Comparison of ENCODE assay signal across 12 cellular contexts in the genomic region with DNA sequence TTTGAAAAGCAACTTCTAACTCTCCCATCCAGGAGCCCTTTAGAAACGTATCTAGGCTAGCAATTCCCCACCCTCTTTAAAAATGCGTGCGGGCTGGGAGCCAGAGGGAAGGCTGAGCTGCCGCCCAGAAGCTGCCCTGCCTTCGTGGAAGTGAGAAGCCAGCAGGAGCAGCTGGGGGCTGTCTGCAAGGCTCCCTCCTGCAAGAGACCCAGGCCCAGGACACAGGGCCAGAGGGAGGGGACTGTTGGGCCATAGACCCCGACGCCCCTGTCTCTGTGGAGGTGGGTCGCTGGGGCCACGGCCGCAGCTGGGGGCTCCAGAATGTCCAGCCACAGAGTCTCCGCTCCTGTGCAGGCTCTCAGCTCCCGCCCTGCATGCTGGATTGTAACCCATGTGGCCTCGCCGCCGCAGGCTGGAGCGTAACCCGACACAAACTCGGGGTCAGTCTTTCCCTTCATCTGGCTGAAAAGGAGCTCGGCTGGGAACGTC. TPM values are rescaled to one million over a fixed set of nuclear protein-coding genes. Genes with fewer than 3 reads are reported as not detected.
DNase-seq lines count a peak whose midpoint lies in the region; ATAC-seq, FAIRE-seq and TF ChIP-seq lines count a peak whose summit lies in the region.
"Had no signal": no experiment of that assay in that cellular context is flagged by ENCODE, and none has a peak within 500 bp of the region (broad histone marks: within the 10 kb centered on the region; RNA-seq: fewer than 3 reads in every experiment).

No MANE protein-coding gene starts in this region.

- DNase-seq in AG10803 (ENCODE audit: low read depth) (peak; percentile 72), astrocyte of the spinal cord (ENCODE audit: low read depth, low spot score) (peak; percentile 62), right cardiac atrium (peak; percentile 74 to 89 (median 87)), retina (peak; percentile 57), erythroblast (lab: John Stamatoyannopoulos, UW) (no peak), UCSD-AML1 (lab: John Stamatoyannopoulos, UW; ENCODE audit: unreplicated experiment) (no peak), GM19240 (ENCODE audit: insufficient read length, low spot score) (no peak), small intestine (no peak)
- DNase-seq: KG1; mammary epithelial cell; NCI-H69; stimulated activated CD4-positive, alpha-beta T cell treated with anti-CD3 and anti-CD28 coated beads, Interleukin-2, amount 100 ng/mL, for 48 hours had no signal

- H3K36me3 ChIP-seq in small intestine (ENCODE audit: control insufficient read depth in 2 of 2, insufficient read depth in 2 of 2, low read length in 2 of 2): no peaks in the 10 kb centered on the region

- peak; percentile 70 to 71 for ATAC-seq in right cardiac atrium

- H3K27me3 ChIP-seq in right cardiac atrium (ENCODE audit: control insufficient read depth, insufficient read depth) (no peaks in the 10 kb centered on the region), small intestine (ENCODE audit: control insufficient read depth in 2 of 2, insufficient read depth in 2 of 2, low read length in 2 of 2) (peaks cover 0 to 2% of the 10 kb centered on the region in 2 donors)

- TF ChIP-seq POLR2A in erythroblast (IDR thresholded peaks at IDR 0.05; ENCODE audit: low read length): no peak

- FAIRE-seq in small intestine (lab: Jason Lieb, UNC): no peak

- 36% methylated on average over 20 of the region's 20 CpGs for WGBS in right cardiac atrium
- 44 to 55% (median 47%) methylated on average over 20 of the region's 20 CpGs for WGBS in small intestine, 3 donors

- intact Hi-C loops in right cardiac atrium (cut with DNase I): no loop called here

- no peak for TF ChIP-seq CTCF in AG10803 (conservative IDR thresholded peaks at IDR 0.05; ENCODE audit: low read length)
- TF ChIP-seq CTCF in astrocyte of the spinal cord (IDR thresholded peaks at IDR 0.05; ENCODE audit: low read depth, low read length): no peak

- no peaks in the 10 kb centered on the region for H3K4me1 ChIP-seq in right cardiac atrium (ENCODE audit: control insufficient read depth, insufficient read depth, low read length)
- no peaks in the 10 kb centered on the region for H3K4me1 ChIP-seq in small intestine (ENCODE audit: control insufficient read depth in 2 of 2, insufficient read depth in 1 of 2, low read depth in 1 of 2, low read length in 1 of 2)

- H3K4me3 ChIP-seq in AG10803 (ENCODE audit: low read length): no peak overlapping the region; the same call in 1 of the 2 replicates
- no peak overlapping the region for H3K4me3 ChIP-seq in astrocyte of the spinal cord (ENCODE audit: low read depth, low read length)
- no peak overlapping the region for H3K4me3 ChIP-seq in right cardiac atrium (ENCODE audit: low read length)
- no peak overlapping the region for H3K4me3 ChIP-seq in small intestine (ENCODE audit: low read depth in 1 of 2, low read length in 2 of 2)

- H3K9me3 ChIP-seq in right cardiac atrium (ENCODE audit: control insufficient read depth, low read length) (no peaks in the 10 kb centered on the region), small intestine (ENCODE audit: control insufficient read depth, low read depth) (no peaks in the 10 kb centered on the region)

- in situ Hi-C loops in astrocyte of the spinal cord (cut with HindIII; ENCODE audit: low sequenced_read_pairs): no loop called here

- H3K27ac ChIP-seq in right cardiac atrium (ENCODE audit: low read length) (peak overlapping the region; percentile 28), small intestine (ENCODE audit: low read depth in 1 of 2, low read length in 1 of 2) (peak overlapping the region in 1 of 2 donors; percentile 79)

RNA-seq across cellular contexts. Expression of gene COL6A2, which starts 31.0 kb away (rescaled TPM):
- total RNA-seq in right cardiac atrium: 100 to 1,000 TPM; 198 to 323 (median 274) TPM
- polyA plus RNA-seq in right cardiac atrium: 210 TPM
- polyA plus RNA-seq in small intestine: 100 to 1,000 TPM in 1 of 3 donors, 10 to 100 TPM in 1, 1 to 10 TPM in 1; 3.8 to 159 (median 14.3) TPM

Comparison
In these comparisons a context has a peak if more than half of its experiments do, and no peak if none do; other contexts are left out.
1. DNase-seq: peak in AG10803 (single experiment), astrocyte of the spinal cord (single experiment), right cardiac atrium (3 of 3) and retina (single experiment); none in erythroblast (0 of 2), UCSD-AML1 (single experiment), GM19240 (single experiment) and small intestine (single experiment).